Comparison of ENCODE assay signal across 8 cellular contexts in the genomic region with DNA sequence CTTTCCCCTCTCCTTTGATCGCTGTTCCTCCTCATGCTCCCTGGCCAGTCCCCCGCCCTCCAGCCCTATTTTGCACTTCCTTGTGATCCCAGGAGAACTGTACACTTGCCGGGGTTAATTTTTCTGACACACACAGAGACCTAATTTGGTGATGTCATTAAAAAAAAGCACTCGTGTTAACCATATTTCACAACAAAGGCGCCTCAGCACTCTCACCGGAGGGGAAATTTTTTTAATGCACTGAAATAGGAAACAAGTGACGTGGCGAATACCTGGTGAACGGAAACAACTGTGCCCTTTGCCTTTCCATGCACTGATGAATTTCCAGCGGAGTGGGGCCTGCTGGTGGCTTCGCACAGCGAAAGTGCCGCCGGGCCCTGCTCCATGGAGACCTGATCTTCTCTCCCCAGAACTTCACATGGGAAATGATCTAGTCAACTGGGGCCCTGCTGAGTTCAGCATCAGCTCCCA.
DNase-seq lines count a peak whose midpoint lies in the region; ATAC-seq and TF ChIP-seq lines count a peak whose summit lies in the region.

No MANE protein-coding gene starts in this region.

- no peak for TF ChIP-seq CTCF in epithelial cell of esophagus (IDR thresholded peaks at IDR 0.05; ENCODE audit: insufficient read depth, low read depth, low read length, missing control alignments)

- ATAC-seq in HG02610 (IDR thresholded peaks at IDR 0.05; ENCODE audit: unreplicated experiment) (peak; percentile 47), HG03095 (IDR thresholded peaks at IDR 0.05; ENCODE audit: unreplicated experiment) (no peak)

- no peak overlapping the region for H3K4me3 ChIP-seq in epithelial cell of esophagus (ENCODE audit: low read length)

- peak; percentile 63 to 73 for DNase-seq in activated CD4-positive, alpha-beta T cell treated with anti-CD3 and anti-CD28 coated beads, Interleukin-2, amount 50 U/mL, for 48 hours
- DNase-seq in epithelial cell of esophagus (ENCODE audit: low read depth) = peak; percentile 63
- DNase-seq in stimulated activated CD8-positive, alpha-beta memory T cell treated with anti-CD3 and anti-CD28 coated beads, Interleukin-4, amount 100 ng/mL, for 24 hours (ENCODE audit: low read depth) = peak; percentile 49
- no peak for DNase-seq in NCI-H1092 treated with DMSO at 0.1 percent for 48 hours (lab: John Stamatoyannopoulos, UW)
- no peak for DNase-seq in hepatic stellate cell (ENCODE audit: low spot score)
- DNase-seq in GDM1 (lab: John Stamatoyannopoulos, UW) = no peak

Comparison
In these comparisons a context has a peak if more than half of its experiments do, and no peak if none do; other contexts are left out.
1. DNase-seq: peak in activated CD4-positive, alpha-beta T cell treated with anti-CD3 and anti-CD28 coated beads, Interleukin-2, amount 50 U/mL, for 48 hours (2 of 2), epithelial cell of esophagus (single experiment) and stimulated activated CD8-positive, alpha-beta memory T cell treated with anti-CD3 and anti-CD28 coated beads, Interleukin-4, amount 100 ng/mL, for 24 hours (single experiment); none in NCI-H1092 treated with DMSO at 0.1 percent for 48 hours (single experiment), hepatic stellate cell (single experiment) and GDM1 (single experiment).